Comparison of ENCODE assay signal across 18 cellular contexts in the genomic region with DNA sequence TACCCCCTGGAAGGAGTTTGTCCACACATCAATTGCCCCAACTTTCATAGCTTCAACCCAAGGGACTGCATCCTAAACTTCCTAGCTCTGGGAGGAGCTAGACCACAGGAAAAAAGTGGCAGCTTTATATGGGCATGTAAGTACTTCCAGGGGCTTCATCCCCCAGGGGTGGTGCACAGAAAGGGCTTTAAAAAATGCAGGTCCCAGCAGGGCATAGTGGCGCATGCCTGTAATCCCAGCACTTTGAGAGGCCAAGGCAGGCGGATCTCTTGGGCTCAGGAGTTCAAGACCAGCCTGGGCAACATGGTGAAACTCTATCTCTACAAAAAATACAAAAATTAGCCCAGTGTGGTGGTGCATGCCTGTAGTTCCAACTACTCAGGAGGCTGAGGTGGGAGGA. TPM values are rescaled to one million over a fixed set of nuclear protein-coding genes. Genes with fewer than 3 reads are reported as not detected.
"Had no signal": no experiment of that assay in that cellular context is flagged by ENCODE, and none has a peak within 500 bp of the region (broad histone marks: within the 10 kb centered on the region; RNA-seq: fewer than 3 reads in every experiment).

No MANE protein-coding gene starts in this region.

RNA-seq across cellular contexts. Expression of a gene that starts 9.8 kb away (rescaled TPM):
- total RNA-seq: activated CD4-positive, alpha-beta memory T cell treated with anti-CD3 and anti-CD28 coated beads, Interleukin-2, amount 10 ng/mL, durations not matched to agents 7 days and 5 days; activated CD4-positive, alpha-beta T cell treated with anti-CD3 and anti-CD28 coated beads for 36 hours; activated CD4-positive, alpha-beta T cell treated with anti-CD3 and anti-CD28 coated beads, Interleukin-2, amount 10 ng/mL, durations not matched to agents 7 days and 5 days; activated CD8-positive, alpha-beta memory T cell treated with anti-CD3 and anti-CD28 coated beads for 36 hours; activated CD8-positive, alpha-beta T cell treated with anti-CD3 and anti-CD28 coated beads, Interleukin-2, amount 10 ng/mL, durations not matched to agents 7 days and 5 days; activated T-cell treated with anti-CD3 and anti-CD28 coated beads, Interleukin-2, amount 50 U/mL, for 4 hours; activated T-cell treated with anti-CD3 and anti-CD28 coated beads, Interleukin-2, amount 50 U/mL, for 72 hours; activated T-helper 1 cell treated with anti-CD3 and anti-CD28 coated beads, Interleukin-12 subunit alpha, Interleukin-12 subunit beta, Interleukin-2, Interleukin-4 antibody, amounts not matched to agents 30 ng/mL and 10 ng/mL and 1 ng/mL, durations not matched to agents 14 hours and 24 hours and 36 hours; activated T-helper 17 cell treated with anti-CD3 and anti-CD28 coated beads, Interleukin-2, amount 50 U/mL, for 72 hours; bronchial epithelial cell; cardiac muscle cell; T-cell; T-helper 1 cell treated with Interleukin-12 subunit alpha and Interleukin-12 subunit beta and Interleukin-4 antibody, amounts not matched to agents 30 ng/mL and 1 ng/mL, for 36 hours; T-helper 17 cell; T-helper 2 cell treated with Interferon-gamma antibody and Interleukin-4, amounts not matched to agents 100 ng/mL and 5 ng/mL, for 36 hours; WTC11 had no signal
- polyA plus RNA-seq: cardiac muscle cell had no signal

RNA-seq across cellular contexts. Expression of a gene that starts 14.9 kb away (rescaled TPM):
- total RNA-seq: activated CD4-positive, alpha-beta memory T cell treated with anti-CD3 and anti-CD28 coated beads, Interleukin-2, amount 10 ng/mL, durations not matched to agents 7 days and 5 days; activated CD4-positive, alpha-beta T cell treated with anti-CD3 and anti-CD28 coated beads for 36 hours; activated CD4-positive, alpha-beta T cell treated with anti-CD3 and anti-CD28 coated beads, Interleukin-2, amount 10 ng/mL, durations not matched to agents 7 days and 5 days; activated CD8-positive, alpha-beta memory T cell treated with anti-CD3 and anti-CD28 coated beads for 36 hours; activated CD8-positive, alpha-beta T cell treated with anti-CD3 and anti-CD28 coated beads, Interleukin-2, amount 10 ng/mL, durations not matched to agents 7 days and 5 days; activated naive CD8-positive, alpha-beta T cell treated with anti-CD3 and anti-CD28 coated beads, Interleukin-2, amount 10 ng/mL, durations not matched to agents 7 days and 5 days; activated T-cell treated with anti-CD3 and anti-CD28 coated beads, Interleukin-2, amount 50 U/mL, for 72 hours; activated T-helper 1 cell treated with anti-CD3 and anti-CD28 coated beads, Interleukin-12 subunit alpha, Interleukin-12 subunit beta, Interleukin-2, Interleukin-4 antibody, amounts not matched to agents 30 ng/mL and 10 ng/mL and 1 ng/mL, durations not matched to agents 14 hours and 24 hours and 36 hours; activated T-helper 17 cell treated with anti-CD3 and anti-CD28 coated beads, Interleukin-2, amount 50 U/mL, for 72 hours; ascending aorta; T-helper 1 cell treated with Interleukin-12 subunit alpha and Interleukin-12 subunit beta and Interleukin-4 antibody, amounts not matched to agents 30 ng/mL and 1 ng/mL, for 36 hours; T-helper 17 cell; T-helper 2 cell treated with Interferon-gamma antibody and Interleukin-4, amounts not matched to agents 100 ng/mL and 5 ng/mL, for 36 hours had no signal

RNA-seq across cellular contexts. Expression of a gene that starts 37.2 kb away (rescaled TPM):
- total RNA-seq: activated CD4-positive, alpha-beta memory T cell treated with anti-CD3 and anti-CD28 coated beads, Interleukin-2, amount 10 ng/mL, durations not matched to agents 7 days and 5 days; activated CD4-positive, alpha-beta T cell treated with anti-CD3 and anti-CD28 coated beads for 36 hours; activated CD4-positive, alpha-beta T cell treated with anti-CD3 and anti-CD28 coated beads, Interleukin-2, amount 10 ng/mL, durations not matched to agents 7 days and 5 days; activated CD8-positive, alpha-beta memory T cell treated with anti-CD3 and anti-CD28 coated beads for 36 hours; activated CD8-positive, alpha-beta T cell treated with anti-CD3 and anti-CD28 coated beads, Interleukin-2, amount 10 ng/mL, durations not matched to agents 7 days and 5 days; activated naive CD8-positive, alpha-beta T cell treated with anti-CD3 and anti-CD28 coated beads, Interleukin-2, amount 10 ng/mL, durations not matched to agents 7 days and 5 days; activated T-cell treated with anti-CD3 and anti-CD28 coated beads, Interleukin-2, amount 50 U/mL, for 4 hours; activated T-cell treated with anti-CD3 and anti-CD28 coated beads, Interleukin-2, amount 50 U/mL, for 72 hours; activated T-helper 1 cell treated with anti-CD3 and anti-CD28 coated beads, Interleukin-12 subunit alpha, Interleukin-12 subunit beta, Interleukin-2, Interleukin-4 antibody, amounts not matched to agents 30 ng/mL and 10 ng/mL and 1 ng/mL, durations not matched to agents 14 hours and 24 hours and 36 hours; activated T-helper 17 cell treated with anti-CD3 and anti-CD28 coated beads, Interleukin-2, amount 50 U/mL, for 72 hours; ascending aorta; bronchial epithelial cell; T-cell; T-helper 1 cell treated with Interleukin-12 subunit alpha and Interleukin-12 subunit beta and Interleukin-4 antibody, amounts not matched to agents 30 ng/mL and 1 ng/mL, for 36 hours; T-helper 17 cell; T-helper 2 cell treated with Interferon-gamma antibody and Interleukin-4, amounts not matched to agents 100 ng/mL and 5 ng/mL, for 36 hours had no signal
- polyA plus RNA-seq: cardiac muscle cell had no signal
